ENCODE assay signal across 1 cellular context in genomic region chr7:129188372-129188891, GRCh38.
TF ChIP-seq lines count a peak whose summit lies in the region.

TSS of gene SMO (plus strand) at chr7:129188633. CDS start at chr7:129189152, 519 bp downstream.

TF ChIP-seq in HepG2, 621 proteins besides CTCF, POLR2A, EP300 and RAD21 (continued from another document and continues in another):
- TF ChIP-seq ARID5B (CRISPR knock-in tag; IDR thresholded peaks at IDR 0.05) (peak; percentile 63), ZNF646 (CRISPR knock-in tag; IDR thresholded peaks at IDR 0.05) (no peak), XRCC5 (optimal IDR thresholded peaks at IDR 0.05; ENCODE audit: low read length) (peak; percentile 68), PHF5A (CRISPR knock-in tag; IDR thresholded peaks at IDR 0.05; ENCODE audit: low read depth, unreplicated experiment) (no peak), TSC22D2 (CRISPR knock-in tag; IDR thresholded peaks at IDR 0.05; ENCODE audit: borderline replicate concordance) (0 out of 2 replicates have a peak, but pooled peaks have one; percentile 61), ZNF160 (CRISPR knock-in tag; IDR thresholded peaks at IDR 0.05) (no peak), ZNF891 (CRISPR knock-in tag; IDR thresholded peaks at IDR 0.05) (no peak), NFE2L2 (IDR thresholded peaks at IDR 0.05; ENCODE audit: low read length) (no peak), KLF12 (CRISPR knock-in tag; IDR thresholded peaks at IDR 0.05; ENCODE audit: borderline replicate concordance) (no peak; the same call in 1 of the 2 replicates), PCBP2 (optimal IDR thresholded peaks at IDR 0.05; ENCODE audit: low read depth, low read length, poor library complexity, severe bottlenecking) (no peak), IRX3 (CRISPR knock-in tag; IDR thresholded peaks at IDR 0.05; ENCODE audit: borderline replicate concordance, low read depth) (no peak), ZNF619 (CRISPR knock-in tag; IDR thresholded peaks at IDR 0.05) (no peak), CBX2 (IDR thresholded peaks at IDR 0.05; ENCODE audit: low read depth, low read length) (no peak), CBX2 (CRISPR knock-in tag; IDR thresholded peaks at IDR 0.05; ENCODE audit: low read depth) (no peak), NR1H2 (CRISPR knock-in tag; IDR thresholded peaks at IDR 0.05; ENCODE audit: borderline replicate concordance, low read depth) (no peak), ZSCAN22 (CRISPR knock-in tag; IDR thresholded peaks at IDR 0.05) (no peak), FOXK2 (IDR thresholded peaks at IDR 0.05) (no peak), KDM3A (CRISPR knock-in tag; IDR thresholded peaks at IDR 0.05; ENCODE audit: low read depth) (no peak; the same call in 1 of the 2 replicates), ADNP (CRISPR knock-in tag; IDR thresholded peaks at IDR 0.05) (no peak), ZNF550 (CRISPR knock-in tag; IDR thresholded peaks at IDR 0.05; ENCODE audit: borderline replicate concordance) (no peak), ZNF501 (CRISPR knock-in tag; IDR thresholded peaks at IDR 0.05) (no peak), ZNF724P (CRISPR knock-in tag; IDR thresholded peaks at IDR 0.05; ENCODE audit: borderline replicate concordance) (no peak), AHR (CRISPR knock-in tag; IDR thresholded peaks at IDR 0.05) (no peak), NR2F6 (IDR thresholded peaks at IDR 0.05) (no peak), NR2F6 (CRISPR knock-in tag; IDR thresholded peaks at IDR 0.05) (no peak), ZNF546 (CRISPR knock-in tag; conservative IDR thresholded peaks at IDR 0.05) (0 out of 2 replicates have a peak, but pooled peaks have one; percentile 47), CC2D1A (CRISPR knock-in tag; IDR thresholded peaks at IDR 0.05) (no peak), ZNF788 (CRISPR knock-in tag; IDR thresholded peaks at IDR 0.05; ENCODE audit: borderline replicate concordance) (no peak), ZNF749 (CRISPR knock-in tag; IDR thresholded peaks at IDR 0.05; ENCODE audit: borderline replicate concordance) (no peak), ZNF737 (CRISPR knock-in tag; IDR thresholded peaks at IDR 0.05; ENCODE audit: borderline replicate concordance) (no peak), ZNF3 (CRISPR knock-in tag; IDR thresholded peaks at IDR 0.05) (no peak), NBN (conservative IDR thresholded peaks at IDR 0.05) (no peak), YY1 (IDR thresholded peaks at IDR 0.05; ENCODE audit: insufficient read depth, insufficient replicate concordance, low read depth, low read length) (peak; percentile 35), ZNF639 (CRISPR knock-in tag; conservative IDR thresholded peaks at IDR 0.05) (no peak), ZNF800 (CRISPR knock-in tag; IDR thresholded peaks at IDR 0.05) (no peak), HNF1A (IDR thresholded peaks at IDR 0.05; ENCODE audit: low read depth) (no peak), HNF1A (CRISPR knock-in tag; IDR thresholded peaks at IDR 0.05; ENCODE audit: borderline replicate concordance) (no peak), THRA (CRISPR knock-in tag; IDR thresholded peaks at IDR 0.05; ENCODE audit: borderline replicate concordance) (0 out of 2 replicates have a peak, but pooled peaks have one; percentile 45), RARG (CRISPR knock-in tag; IDR thresholded peaks at IDR 0.05; ENCODE audit: low read depth) (no peak), RNF219 (CRISPR knock-in tag; IDR thresholded peaks at IDR 0.05) (no peak), ZNF720 (CRISPR knock-in tag; IDR thresholded peaks at IDR 0.05) (no peak), ESRRA (CRISPR knock-in tag; IDR thresholded peaks at IDR 0.05; ENCODE audit: low read depth) (no peak), FIP1L1 (IDR thresholded peaks at IDR 0.05; ENCODE audit: borderline replicate concordance, insufficient read depth, low read depth, low read length) (no peak)
